ENCODE assay signal across 23 cellular contexts in genomic region chr22:22940961-22941605, GRCh38. TPM values are rescaled to one million over a fixed set of nuclear protein-coding genes. Genes with fewer than 3 reads are reported as not detected.
A peak's percentile ranks its signal among the peaks of the same experiment; 100 is the strongest.
DNase-seq lines count a peak whose midpoint lies in the region; ATAC-seq, FAIRE-seq and TF ChIP-seq lines count a peak whose summit lies in the region.
"Had no signal": no experiment of that assay in that cellular context is flagged by ENCODE, and none has a peak within 500 bp of the region (broad histone marks: within the 10 kb centered on the region; RNA-seq: fewer than 3 reads in every experiment).

No MANE protein-coding gene starts in this region.

- H4K20me1 ChIP-seq in OCI-LY3 (ENCODE audit: insufficient read depth, low read length) = no peaks in the 10 kb centered on the region

- H3K9me3 Mint-ChIP-seq in activated CD8-positive, alpha-beta memory T cell treated with anti-CD3 and anti-CD28 coated beads, Interleukin-2, amount 10 ng/mL, durations not matched to agents 7 days and 5 days (ENCODE audit: low read depth) = no peaks in the 10 kb centered on the region
- H3K9me3 Mint-ChIP-seq in endodermal cell = no peaks in the 10 kb centered on the region
- no peaks in the 10 kb centered on the region for H3K9me3 Mint-ChIP-seq in stimulated activated memory B cell treated with anti-CD40 and anti-IgM and Interleukin-4, amounts not matched to agents 10 μg/mL and 1 μg/mL and 100 μg/mL, for 72 hours
- H3K9me3 Mint-ChIP-seq: CD4-positive, CD25-positive, alpha-beta regulatory T cell had no signal

- H3K36me3 ChIP-seq in OCI-LY3 (replicated peaks; ENCODE audit: low read depth, low read length) (peaks cover 10% of the 10 kb centered on the region), endodermal cell (ENCODE audit: control insufficient read depth, insufficient read depth, low read length) (no peaks in the 10 kb centered on the region)
- H3K36me3 ChIP-seq: adrenal gland, pancreas, upper lobe of left lung had no signal

- peak overlapping the region; percentile 92 for H3K27ac ChIP-seq in OCI-LY3 (ENCODE audit: low read length)
- no peak overlapping the region for H3K27ac ChIP-seq in endodermal cell (ENCODE audit: low read depth, low read length)
- H3K27ac ChIP-seq: adrenal gland, hepatocyte, pancreas, skin epidermis, upper lobe of left lung had no signal

- H3K27me3 ChIP-seq in OCI-LY3 (ENCODE audit: low read depth, low read length) (no peaks in the 10 kb centered on the region), endodermal cell (ENCODE audit: control insufficient read depth, insufficient read depth, low read length, poor library complexity, severe bottlenecking) (peaks cover 4% of the 10 kb centered on the region)
- H3K27me3 ChIP-seq: hepatocyte, pancreas, upper lobe of left lung had no signal

- no peak overlapping the region for H3K4me3 Mint-ChIP-seq in activated CD8-positive, alpha-beta memory T cell treated with anti-CD3 and anti-CD28 coated beads, Interleukin-2, amount 10 ng/mL, durations not matched to agents 7 days and 5 days
- no peak overlapping the region for H3K4me3 Mint-ChIP-seq in endodermal cell
- H3K4me3 Mint-ChIP-seq in stimulated activated memory B cell treated with anti-CD40 and anti-IgM and Interleukin-4, amounts not matched to agents 10 μg/mL and 1 μg/mL and 100 μg/mL, for 72 hours = no peak overlapping the region
- H3K4me3 Mint-ChIP-seq: activated CD4-positive, alpha-beta T cell treated with anti-CD3 and anti-CD28 coated beads for 36 hours; CD4-positive, CD25-positive, alpha-beta regulatory T cell had no signal

- CTCF ChIA-PET in activated CD8-positive, alpha-beta memory T cell treated with anti-CD3 and anti-CD28 coated beads, Interleukin-2, amount 10 ng/mL, durations not matched to agents 7 days and 5 days (lab: Charles Lee) = interaction anchor here (0.7 to 3.5 kb wide), 8 partner anchors 10 to 92 kb away, joined by 3 to 27 read pairs (median 10); no protein-coding TSS in a partner anchor

- H3K4me1 Mint-ChIP-seq in activated CD8-positive, alpha-beta memory T cell treated with anti-CD3 and anti-CD28 coated beads, Interleukin-2, amount 10 ng/mL, durations not matched to agents 7 days and 5 days = peaks cover 1% of the 10 kb centered on the region
- peaks cover 3% of the 10 kb centered on the region for H3K4me1 Mint-ChIP-seq in endodermal cell
- peaks cover 83% of the 10 kb centered on the region for H3K4me1 Mint-ChIP-seq in stimulated activated memory B cell treated with anti-CD40 and anti-IgM and Interleukin-4, amounts not matched to agents 10 μg/mL and 1 μg/mL and 100 μg/mL, for 72 hours

- WGBS in endodermal cell (ENCODE audit: insufficient coverage in 1 of 2, insufficient read length in 1 of 2), 2 experiments = 89 to 94% methylated on average over 3 to 6 of the region's 6 CpGs

- H3K9ac ChIP-seq in OCI-LY3 (ENCODE audit: low read length) = peak overlapping the region; percentile 86
- H3K9ac ChIP-seq in endodermal cell (ENCODE audit: extremely low read depth, low read length, poor library complexity, severe bottlenecking) = no peak overlapping the region

- TF ChIP-seq CTCF in OCI-LY3 (IDR thresholded peaks at IDR 0.05; ENCODE audit: low read depth, low read length) (no peak), endodermal cell (conservative IDR thresholded peaks at IDR 0.05) (no peak)

- FAIRE-seq in HTR-8/SVneo (lab: Jason Lieb, UNC) = no peak
- FAIRE-seq: A204.1, pancreas had no signal

- H3K79me2 ChIP-seq in OCI-LY3 (ENCODE audit: low read length) = peaks cover 99% of the 10 kb centered on the region
- H3K79me2 ChIP-seq: hepatocyte had no signal

- no peaks in the 10 kb centered on the region for H3K36me3 Mint-ChIP-seq in activated CD8-positive, alpha-beta memory T cell treated with anti-CD3 and anti-CD28 coated beads, Interleukin-2, amount 10 ng/mL, durations not matched to agents 7 days and 5 days
- H3K36me3 Mint-ChIP-seq in endodermal cell (ENCODE audit: low read depth) = no peaks in the 10 kb centered on the region
- no peaks in the 10 kb centered on the region for H3K36me3 Mint-ChIP-seq in stimulated activated memory B cell treated with anti-CD40 and anti-IgM and Interleukin-4, amounts not matched to agents 10 μg/mL and 1 μg/mL and 100 μg/mL, for 72 hours
- H3K36me3 Mint-ChIP-seq: CD4-positive, CD25-positive, alpha-beta regulatory T cell had no signal

- H3K27me3 Mint-ChIP-seq in activated CD8-positive, alpha-beta memory T cell treated with anti-CD3 and anti-CD28 coated beads, Interleukin-2, amount 10 ng/mL, durations not matched to agents 7 days and 5 days = peaks cover 11% of the 10 kb centered on the region
- peaks cover 12% of the 10 kb centered on the region for H3K27me3 Mint-ChIP-seq in endodermal cell (ENCODE audit: insufficient read depth)
- peaks cover 9% of the 10 kb centered on the region for H3K27me3 Mint-ChIP-seq in stimulated activated memory B cell treated with anti-CD40 and anti-IgM and Interleukin-4, amounts not matched to agents 10 μg/mL and 1 μg/mL and 100 μg/mL, for 72 hours
- H3K27me3 Mint-ChIP-seq: activated CD4-positive, alpha-beta T cell treated with anti-CD3 and anti-CD28 coated beads for 36 hours had no signal

- no peak overlapping the region for H2AFZ ChIP-seq in OCI-LY3 (ENCODE audit: low read depth, low read length)
- H2AFZ ChIP-seq: hepatocyte had no signal

- no peak overlapping the region for H3K27ac Mint-ChIP-seq in activated CD8-positive, alpha-beta memory T cell treated with anti-CD3 and anti-CD28 coated beads, Interleukin-2, amount 10 ng/mL, durations not matched to agents 7 days and 5 days
- H3K27ac Mint-ChIP-seq in endodermal cell = no peak overlapping the region
- peak overlapping the region; percentile 25 for H3K27ac Mint-ChIP-seq in stimulated activated memory B cell treated with anti-CD40 and anti-IgM and Interleukin-4, amounts not matched to agents 10 μg/mL and 1 μg/mL and 100 μg/mL, for 72 hours
- H3K27ac Mint-ChIP-seq: activated CD4-positive, alpha-beta T cell treated with anti-CD3 and anti-CD28 coated beads for 36 hours had no signal

- peak; percentile 54 for DNase-seq in activated CD8-positive, alpha-beta memory T cell treated with anti-CD3 and anti-CD28 coated beads for 24 hours
- DNase-seq in activated CD8-positive, alpha-beta memory T cell treated with anti-CD3 and anti-CD28 coated beads, Interleukin-2, amount 10 ng/mL, durations not matched to agents 7 days and 5 days = no peak
- DNase-seq in endodermal cell (peak; percentile 20), HTR-8/SVneo (ENCODE audit: insufficient read length, low spot score) (no peak)
- DNase-seq: activated CD4-positive, alpha-beta T cell treated with anti-CD3 and anti-CD28 coated beads for 36 hours; CD4-positive, CD25-positive, alpha-beta regulatory T cell; cerebellar nuclear complex; DMS53; kidney glomerular epithelial cell; mucosa of descending colon; NCI-H1092 treated with DMSO at 0.1 percent for 48 hours; SHP77 treated with DMSO at 0.1 percent for 48 hours had no signal

- H3K9me3 ChIP-seq in OCI-LY3 (ENCODE audit: insufficient read depth, low read length) (no peaks in the 10 kb centered on the region), endodermal cell (ENCODE audit: control insufficient read depth, low read length) (no peaks in the 10 kb centered on the region)
- H3K9me3 ChIP-seq: adrenal gland, mucosa of descending colon, pancreas, upper lobe of left lung had no signal

- ATAC-seq in activated CD8-positive, alpha-beta memory T cell treated with anti-CD3 and anti-CD28 coated beads, Interleukin-2, amount 10 ng/mL, durations not matched to agents 7 days and 5 days = no peak
- no peak for ATAC-seq in stimulated activated memory B cell treated with anti-CD40 and anti-IgM and Interleukin-4, amounts not matched to agents 10 μg/mL and 1 μg/mL and 100 μg/mL, for 72 hours
- ATAC-seq in HG03095 (IDR thresholded peaks at IDR 0.05; ENCODE audit: unreplicated experiment) = no peak
- ATAC-seq in GM19463 (IDR thresholded peaks at IDR 0.05; ENCODE audit: unreplicated experiment) = no peak
- ATAC-seq: activated CD4-positive, alpha-beta T cell treated with anti-CD3 and anti-CD28 coated beads for 36 hours; mucosa of descending colon; pancreas had no signal

- H3K4me1 ChIP-seq in OCI-LY3 (ENCODE audit: low read length) (peaks cover 99% of the 10 kb centered on the region), endodermal cell (ENCODE audit: control insufficient read depth, insufficient read depth, low read length) (no peaks in the 10 kb centered on the region)
- H3K4me1 ChIP-seq: adrenal gland, pancreas, upper lobe of left lung had no signal

- H3K4me2 ChIP-seq in OCI-LY3 (ENCODE audit: low read length) = no peak overlapping the region
- H3K4me2 ChIP-seq: hepatocyte had no signal

- no peak overlapping the region for H3K4me3 ChIP-seq in OCI-LY3 (ENCODE audit: low read length)
- H3K4me3 ChIP-seq in endodermal cell (ENCODE audit: low read length) = no peak overlapping the region
- H3K4me3 ChIP-seq: adrenal gland, hepatocyte, mucosa of descending colon, pancreas, skin epidermis, upper lobe of left lung had no signal

RNA-seq across cellular contexts. Expression of gene IGLL5, which starts 53.5 kb away (rescaled TPM):
- total RNA-seq in activated CD8-positive, alpha-beta memory T cell treated with anti-CD3 and anti-CD28 coated beads, Interleukin-2, amount 10 ng/mL, durations not matched to agents 7 days and 5 days = not detected
- not detected for total RNA-seq in endodermal cell
- polyA plus RNA-seq in endodermal cell (2013, experiment 1 of 2) = not detected
- not detected for polyA plus RNA-seq in endodermal cell (2013, experiment 2 of 2)
- total RNA-seq: activated CD4-positive, alpha-beta T cell treated with anti-CD3 and anti-CD28 coated beads for 36 hours; hepatocyte; T-helper 2 cell treated with Interferon-gamma antibody and Interleukin-4, amounts not matched to agents 100 ng/mL and 5 ng/mL, for 36 hours had no signal
- polyA plus RNA-seq: hepatocyte had no signal

Comparison
In these comparisons a context has a peak if more than half of its experiments do, and no peak if none do; other contexts are left out.
1. DNase-seq: peak in activated CD8-positive, alpha-beta memory T cell treated with anti-CD3 and anti-CD28 coated beads for 24 hours (single experiment) and endodermal cell (single experiment); none in activated CD8-positive, alpha-beta memory T cell treated with anti-CD3 and anti-CD28 coated beads, Interleukin-2, amount 10 ng/mL, durations not matched to agents 7 days and 5 days (single experiment) and HTR-8/SVneo (single experiment).